In the genomic region with DNA sequence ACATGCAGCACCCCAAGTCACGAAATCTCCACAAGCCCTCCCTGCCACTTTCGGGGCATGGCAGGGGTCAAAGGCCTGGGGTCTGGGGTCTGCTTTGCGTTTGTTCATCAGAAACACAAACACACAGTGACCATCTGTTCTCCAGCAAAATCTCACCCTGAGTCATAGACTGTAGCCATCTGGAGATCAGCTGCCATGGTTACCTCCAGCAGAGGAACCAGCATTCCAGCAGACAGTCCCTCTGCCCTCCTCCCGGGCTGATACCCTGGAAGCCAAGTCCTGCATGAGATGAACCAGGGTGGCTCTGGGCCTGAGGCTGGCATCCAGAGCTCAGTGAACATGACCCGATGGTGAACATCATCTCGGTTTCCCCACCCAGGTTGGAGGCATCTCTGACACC, we compare ENCODE assay signal across 2 cellular contexts. TPM values are rescaled to one million over a fixed set of nuclear protein-coding genes. Genes with fewer than 3 reads are reported as not detected.
"Had no signal": no experiment of that assay in that cellular context is flagged by ENCODE, and none has a peak within 500 bp of the region (broad histone marks: within the 10 kb centered on the region; RNA-seq: fewer than 3 reads in every experiment).

No MANE protein-coding gene starts in this region.

RNA-seq across cellular contexts. Expression of a gene that starts 4.6 kb away (rescaled TPM):
- total RNA-seq: G401, GM12878 had no signal
- polyA plus RNA-seq: GM12878 had no signal

RNA-seq across cellular contexts. Expression of a gene that starts 14.2 kb away (rescaled TPM):
- total RNA-seq: G401, GM12878 had no signal
- polyA plus RNA-seq: GM12878 had no signal

RNA-seq across cellular contexts. Expression of a gene that starts 23.4 kb away (rescaled TPM):
- total RNA-seq: G401, GM12878 had no signal
- polyA plus RNA-seq: GM12878 had no signal
